In the genomic region with DNA sequence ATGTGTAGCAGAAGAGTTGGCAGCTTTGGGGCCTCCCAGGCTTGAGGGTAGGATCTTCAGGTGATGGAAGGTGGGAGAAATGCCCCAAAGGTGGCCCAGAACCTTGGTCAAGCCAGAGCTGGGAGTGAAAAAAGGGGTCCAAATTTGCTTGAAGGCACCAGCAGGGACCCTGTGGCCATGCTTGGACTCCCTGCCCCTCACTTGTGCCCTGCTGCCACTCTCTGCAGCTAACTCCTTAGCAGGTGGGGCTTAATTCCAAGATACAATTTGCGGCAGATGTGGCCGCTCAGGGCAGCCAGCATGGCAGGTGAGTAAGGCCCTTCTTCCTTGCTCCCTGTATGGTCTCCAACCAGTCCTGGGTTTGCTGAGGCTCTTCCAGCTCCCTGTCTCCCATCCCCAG, we compare ENCODE assay signal across 19 cellular contexts. TPM values are rescaled to one million over a fixed set of nuclear protein-coding genes. Genes with fewer than 3 reads are reported as not detected.
DNase-seq lines count a peak whose midpoint lies in the region; ATAC-seq and TF ChIP-seq lines count a peak whose summit lies in the region.
"Had no signal": no experiment of that assay in that cellular context is flagged by ENCODE, and none has a peak within 500 bp of the region (broad histone marks: within the 10 kb centered on the region; RNA-seq: fewer than 3 reads in every experiment).

No MANE protein-coding gene starts in this region.

- H3K27ac ChIP-seq in right atrium auricular region (no peak overlapping the region), heart right ventricle (no peak overlapping the region), vagina (peak overlapping the region; percentile 65)

- peaks cover 12% of the 10 kb centered on the region for H3K27me3 Mint-ChIP-seq in activated CD4-positive, alpha-beta T cell treated with anti-CD3 and anti-CD28 coated beads, Interleukin-2, amount 10 ng/mL, durations not matched to agents 24 days and 14 days

- H3K4me1 Mint-ChIP-seq in activated CD4-positive, alpha-beta T cell treated with anti-CD3 and anti-CD28 coated beads, Interleukin-2, amount 10 ng/mL, durations not matched to agents 24 days and 14 days: no peaks in the 10 kb centered on the region
- H3K4me1 Mint-ChIP-seq: CD4-positive, alpha-beta memory T cell had no signal

- no peak overlapping the region for H3K4me3 Mint-ChIP-seq in activated CD4-positive, alpha-beta T cell treated with anti-CD3 and anti-CD28 coated beads, Interleukin-2, amount 10 ng/mL, durations not matched to agents 24 days and 14 days
- H3K4me3 Mint-ChIP-seq: CD4-positive, alpha-beta memory T cell; HFFc6 had no signal

- H3K9me3 ChIP-seq in right atrium auricular region (no peaks in the 10 kb centered on the region), heart right ventricle (no peaks in the 10 kb centered on the region), vagina (no peaks in the 10 kb centered on the region)
- H3K9me3 ChIP-seq: HAP-1 had no signal

- WGBS in heart right ventricle, 2 donors: 90 to 96% methylated on average over 2 of the region's 2 CpGs

- H3K27ac Mint-ChIP-seq in activated CD4-positive, alpha-beta T cell treated with anti-CD3 and anti-CD28 coated beads, Interleukin-2, amount 10 ng/mL, durations not matched to agents 24 days and 14 days: no peak overlapping the region
- H3K27ac Mint-ChIP-seq: CD4-positive, alpha-beta memory T cell; HFFc6 had no signal

- intact Hi-C loops in heart right ventricle (cut with DNase I): no loop called here
- intact Hi-C loops in vagina (cut with DNase I): no loop called here
- intact Hi-C loops in activated CD4-positive, alpha-beta T cell treated with anti-CD3 and anti-CD28 coated beads, Interleukin-2, amount 10 ng/mL, durations not matched to agents 24 days and 14 days (cut with micrococcal nuclease): no loop called here

- H3K9me3 Mint-ChIP-seq in activated CD4-positive, alpha-beta T cell treated with anti-CD3 and anti-CD28 coated beads, Interleukin-2, amount 10 ng/mL, durations not matched to agents 24 days and 14 days: no peaks in the 10 kb centered on the region
- H3K9me3 Mint-ChIP-seq: HFFc6 had no signal

- no peak overlapping the region for H3K4me3 ChIP-seq in right atrium auricular region
- no peak overlapping the region for H3K4me3 ChIP-seq in heart right ventricle
- H3K4me3 ChIP-seq in vagina: no peak overlapping the region
- H3K4me3 ChIP-seq: HAP-1 had no signal

- TF ChIP-seq CTCF in right atrium auricular region (IDR thresholded peaks at IDR 0.05) (no peak), heart right ventricle (IDR thresholded peaks at IDR 0.05) (no peak), vagina (IDR thresholded peaks at IDR 0.05) (no peak)

- DNase-seq in right atrium auricular region (ENCODE audit: low spot score) (peak; percentile 32), heart right ventricle (no peak), islet precursor cell (peak; percentile 28), vagina (ENCODE audit: extremely low spot score in 2 of 2) (peak in 1 of 2 donors; percentile 72), hepatic stellate cell (ENCODE audit: low spot score) (no peak)
- no peak for DNase-seq in activated CD4-positive, alpha-beta T cell treated with anti-CD3 and anti-CD28 coated beads, Interleukin-2, amount 10 ng/mL, durations not matched to agents 24 days and 14 days
- DNase-seq: 8988T; C1 segment of cervical spinal cord; Calu3; CD4-positive, alpha-beta memory T cell; COR-L47; DMS53; DMS79 treated with DMSO at 0.1 percent for 48 hours; GF-D8; GOT3; HFFc6 had no signal

- TF ChIP-seq POLR2A in vagina (IDR thresholded peaks at IDR 0.05): no peak

- H3K27me3 ChIP-seq in right atrium auricular region (no peaks in the 10 kb centered on the region), heart right ventricle (peaks cover 0 to 3% (median 0%) of the 10 kb centered on the region in 7 donors), vagina (no peaks in the 10 kb centered on the region)

- H3K36me3 ChIP-seq in right atrium auricular region: no peaks in the 10 kb centered on the region
- H3K36me3 ChIP-seq in heart right ventricle: no peaks in the 10 kb centered on the region
- no peaks in the 10 kb centered on the region for H3K36me3 ChIP-seq in vagina
- H3K36me3 ChIP-seq: HAP-1 had no signal

- no peaks in the 10 kb centered on the region for H3K4me1 ChIP-seq in right atrium auricular region
- peaks cover 0 to 25% (median 0%) of the 10 kb centered on the region in 9 donors for H3K4me1 ChIP-seq in heart right ventricle
- peaks cover 35% of the 10 kb centered on the region for H3K4me1 ChIP-seq in vagina
- H3K4me1 ChIP-seq: HAP-1 had no signal

- no peak for ATAC-seq in heart right ventricle

- no peaks in the 10 kb centered on the region for H3K36me3 Mint-ChIP-seq in activated CD4-positive, alpha-beta T cell treated with anti-CD3 and anti-CD28 coated beads, Interleukin-2, amount 10 ng/mL, durations not matched to agents 24 days and 14 days (ENCODE audit: low read depth)
- H3K36me3 Mint-ChIP-seq: CD4-positive, alpha-beta memory T cell had no signal

RNA-seq across cellular contexts. Expression of gene ADRA1D, which starts 51.3 kb away (rescaled TPM):
- total RNA-seq in right atrium auricular region: not detected
- under 1 TPM in 8 of 10 donors, not detected in 2; 0.10 to 0.64 (median 0.24) TPM for total RNA-seq in heart right ventricle
- polyA plus RNA-seq in heart right ventricle: under 1 TPM; 0.07 to 0.84 TPM
- 0.98 TPM for total RNA-seq in vagina
- total RNA-seq in activated CD4-positive, alpha-beta T cell treated with anti-CD3 and anti-CD28 coated beads, Interleukin-2, amount 10 ng/mL, durations not matched to agents 24 days and 14 days: not detected in 2 replicates
- total RNA-seq: Calu3; CD4-positive, alpha-beta memory T cell; Daoy; G401 had no signal
- polyA plus RNA-seq: CD4-positive, alpha-beta memory T cell had no signal

Comparison
In these comparisons a context has a peak if more than half of its experiments do, and no peak if none do; other contexts are left out.
1. DNase-seq: peak in right atrium auricular region (single experiment) and islet precursor cell (single experiment); none in heart right ventricle (0 of 2), hepatic stellate cell (single experiment) and activated CD4-positive, alpha-beta T cell treated with anti-CD3 and anti-CD28 coated beads, Interleukin-2, amount 10 ng/mL, durations not matched to agents 24 days and 14 days (single experiment).